7 cellular contexts compared by ENCODE assay signal in the genomic region with DNA sequence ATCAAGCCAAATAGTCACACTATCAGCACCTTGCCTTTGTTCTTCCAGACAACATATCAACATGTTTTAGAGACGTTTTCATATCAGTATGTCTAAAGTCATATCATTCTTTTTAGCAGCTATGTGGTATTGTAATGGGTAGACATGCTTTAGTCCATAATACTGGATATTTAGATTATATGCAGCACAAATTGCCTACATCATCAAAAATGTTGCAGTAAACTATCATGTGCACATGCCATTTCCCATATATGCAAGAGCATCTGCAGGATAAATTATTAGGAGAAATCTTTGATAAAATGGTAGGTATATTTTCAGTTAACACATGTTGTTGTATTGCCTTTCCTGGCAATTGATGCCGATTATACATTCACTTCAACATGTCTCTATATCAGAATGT.
"Had no signal": no experiment of that assay in that cellular context is flagged by ENCODE, and none has a peak within 500 bp of the region (broad histone marks: within the 10 kb centered on the region; RNA-seq: fewer than 3 reads in every experiment).

No MANE protein-coding gene starts in this region.

- H3K4me3 ChIP-seq: GM23248 had no signal

- H3K4me2 ChIP-seq: KMS-11 had no signal

- H3K27ac ChIP-seq: GM23248, HL-60, KMS-11 had no signal

- DNase-seq: GM23248, GOT3, H9, HCEC 1CT, Karpas-422 had no signal

- H3K9ac ChIP-seq: GM23248, KMS-11 had no signal

- H2AFZ ChIP-seq: GM23248 had no signal
